Comparison of ENCODE assay signal across 11 cellular contexts in genomic region chr1:149963358-149963757, GRCh38. TPM values are rescaled to one million over a fixed set of nuclear protein-coding genes. Genes with fewer than 3 reads are reported as not detected.
DNase-seq lines count a peak whose midpoint lies in the region; ATAC-seq and TF ChIP-seq lines count a peak whose summit lies in the region.
"Had no signal": no experiment of that assay in that cellular context is flagged by ENCODE, and none has a peak within 500 bp of the region (broad histone marks: within the 10 kb centered on the region; RNA-seq: fewer than 3 reads in every experiment).

No MANE protein-coding gene starts in this region.

- H3K27me3 ChIP-seq in dorsolateral prefrontal cortex (no peaks in the 10 kb centered on the region), upper lobe of right lung (no peaks in the 10 kb centered on the region)

- no peak overlapping the region for H3K4me3 Mint-ChIP-seq in activated naive CD8-positive, alpha-beta T cell
- H3K4me3 Mint-ChIP-seq in activated naive CD8-positive, alpha-beta T cell treated with anti-CD3 and anti-CD28 coated beads for 36 hours = no peak overlapping the region
- no peak overlapping the region for H3K4me3 Mint-ChIP-seq in mesothelial cell of epicardium

- H3K4me3 ChIP-seq in dorsolateral prefrontal cortex (no peak overlapping the region), upper lobe of right lung (no peak overlapping the region)

- intact Hi-C loops in dorsolateral prefrontal cortex (cut with DNase I) (loop anchor here (2.0 to 10.0 kb wide), 4 partner anchors 43 to 221 kb away; no protein-coding TSS in a partner anchor), upper lobe of right lung (cut with DNase I) (no loop called here)

- ATAC-seq in upper lobe of right lung (no peak), HG03045 (IDR thresholded peaks at IDR 0.05; ENCODE audit: unreplicated experiment) (no peak)

- CTCF ChIA-PET in RWPE1 (lab: Yijun Ruan, JAX) = interaction anchor here (1.5 kb wide), 1 partner anchor 87 kb away, joined by 14 read pairs; no protein-coding TSS in a partner anchor

- no peak for DNase-seq in activated naive CD8-positive, alpha-beta T cell treated with anti-CD3 and anti-CD28 coated beads for 36 hours
- DNase-seq in dorsolateral prefrontal cortex (no peak), mesothelial cell of epicardium (ENCODE audit: low spot score in 2 of 2, unreplicated experiment in 2 of 2) (no peak), upper lobe of right lung (no peak), RWPE1 (ENCODE audit: low spot score) (no peak), NCI-H526 (lab: John Stamatoyannopoulos, UW) (no peak)
- DNase-seq: activated CD4-positive, CD25-positive, alpha-beta regulatory T cell treated with anti-CD3 and anti-CD28 coated beads, Interleukin-2, amount 50 U/mL, for 72 hours; dermis blood vessel endothelial cell; NCI-H187 treated with DMSO at 0.1 percent for 48 hours had no signal

- no peaks in the 10 kb centered on the region for H3K27me3 Mint-ChIP-seq in activated naive CD8-positive, alpha-beta T cell
- H3K27me3 Mint-ChIP-seq in activated naive CD8-positive, alpha-beta T cell treated with anti-CD3 and anti-CD28 coated beads for 36 hours = no peaks in the 10 kb centered on the region
- no peaks in the 10 kb centered on the region for H3K27me3 Mint-ChIP-seq in mesothelial cell of epicardium (ENCODE audit: low read depth)

- POLR2A ChIA-PET in RWPE1 (lab: Yijun Ruan, JAX; ENCODE audit: low non-redundant PET) = no interaction called here

- peak in 1 of 56 donors; percentile 16 for TF ChIP-seq CTCF in dorsolateral prefrontal cortex (IDR thresholded peaks at IDR 0.05 in 54 of 56, conservative IDR thresholded peaks at IDR 0.05 in 2 of 56; ENCODE audit: low read depth in 1 of 56, partially characterized antibody in 56 of 56)
- no peak for TF ChIP-seq CTCF in mesothelial cell of epicardium (IDR thresholded peaks at IDR 0.05; ENCODE audit: unreplicated experiment)
- TF ChIP-seq CTCF in upper lobe of right lung (IDR thresholded peaks at IDR 0.05) = no peak
- TF ChIP-seq CTCF in RWPE1 (conservative IDR thresholded peaks at IDR 0.05; ENCODE audit: low read depth) = no peak

- H3K9me3 ChIP-seq in upper lobe of right lung = no peaks in the 10 kb centered on the region

- H3K4me1 Mint-ChIP-seq in activated naive CD8-positive, alpha-beta T cell (ENCODE audit: low read depth) = peaks cover 7% of the 10 kb centered on the region
- H3K4me1 Mint-ChIP-seq in activated naive CD8-positive, alpha-beta T cell treated with anti-CD3 and anti-CD28 coated beads for 36 hours = peaks cover 12% of the 10 kb centered on the region
- no peaks in the 10 kb centered on the region for H3K4me1 Mint-ChIP-seq in mesothelial cell of epicardium

- H3K27ac Mint-ChIP-seq in activated naive CD8-positive, alpha-beta T cell = peak overlapping the region; percentile 64
- H3K27ac Mint-ChIP-seq in activated naive CD8-positive, alpha-beta T cell treated with anti-CD3 and anti-CD28 coated beads for 36 hours = no peak overlapping the region
- peak overlapping the region; percentile 60 for H3K27ac Mint-ChIP-seq in mesothelial cell of epicardium

- H3K27ac ChIP-seq in dorsolateral prefrontal cortex = peak overlapping the region in 57 of 59 donors; percentile 22 to 91 (median 77)
- peak overlapping the region; percentile 70 for H3K27ac ChIP-seq in upper lobe of right lung
- no peak overlapping the region for H3K27ac ChIP-seq in RWPE1

- H3K4me1 ChIP-seq in upper lobe of right lung = peaks cover 22% of the 10 kb centered on the region

- H3K9me3 Mint-ChIP-seq in activated naive CD8-positive, alpha-beta T cell (ENCODE audit: low read depth) = no peaks in the 10 kb centered on the region
- no peaks in the 10 kb centered on the region for H3K9me3 Mint-ChIP-seq in activated naive CD8-positive, alpha-beta T cell treated with anti-CD3 and anti-CD28 coated beads for 36 hours
- H3K9me3 Mint-ChIP-seq in mesothelial cell of epicardium = no peaks in the 10 kb centered on the region

- peaks cover 13% of the 10 kb centered on the region for H3K36me3 Mint-ChIP-seq in activated naive CD8-positive, alpha-beta T cell
- H3K36me3 Mint-ChIP-seq in activated naive CD8-positive, alpha-beta T cell treated with anti-CD3 and anti-CD28 coated beads for 36 hours = peaks cover 33% of the 10 kb centered on the region
- H3K36me3 Mint-ChIP-seq in mesothelial cell of epicardium = peaks cover 50% of the 10 kb centered on the region

- H3K36me3 ChIP-seq in upper lobe of right lung = peaks cover 61% of the 10 kb centered on the region

RNA-seq across cellular contexts. Expression of gene MTMR11, which starts 26.7 kb away (rescaled TPM):
- 1 to 10 TPM in 1 of 2 experiments, under 1 TPM in 1; 0.94 to 1.8 TPM for total RNA-seq in activated naive CD8-positive, alpha-beta T cell treated with anti-CD3 and anti-CD28 coated beads for 36 hours
- total RNA-seq in dorsolateral prefrontal cortex = 10 to 100 TPM in 106 of 120 experiments, 1 to 10 TPM in 14; 5.4 to 32.3 (median 13.3) TPM
- 35.1 to 39.3 TPM (median 37.4 TPM) in 3 replicates for total RNA-seq in mesothelial cell of epicardium
- 17.1 TPM for total RNA-seq in upper lobe of right lung

RNA-seq across cellular contexts. Expression of gene SF3B4, which starts 35.8 kb away (rescaled TPM):
- total RNA-seq in activated naive CD8-positive, alpha-beta T cell treated with anti-CD3 and anti-CD28 coated beads for 36 hours = 100 to 1,000 TPM; 111 to 112 TPM
- total RNA-seq in dorsolateral prefrontal cortex = 10 to 100 TPM; 17.5 to 36.2 (median 25.7) TPM
- total RNA-seq in mesothelial cell of epicardium = 68.7 to 72.8 TPM (median 69.2 TPM) in 3 replicates
- 44.5 TPM for total RNA-seq in upper lobe of right lung

RNA-seq across cellular contexts. Expression of gene SV2A, which starts 45.7 kb away (rescaled TPM):
- total RNA-seq in activated naive CD8-positive, alpha-beta T cell treated with anti-CD3 and anti-CD28 coated beads for 36 hours = 10 to 100 TPM; 12.5 to 12.8 TPM
- total RNA-seq in dorsolateral prefrontal cortex (100 to 1,000 TPM in 113 of 120 experiments, 10 to 100 TPM in 7; 78.3 to 287 (median 196) TPM), mesothelial cell of epicardium (19.1 to 20.3 TPM (median 19.6 TPM) in 3 replicates), upper lobe of right lung (1.7 TPM)

RNA-seq across cellular contexts. Expression of gene OTUD7B, which starts 47.2 kb away (rescaled TPM):
- 10 to 100 TPM; 21.9 to 23.2 TPM for total RNA-seq in activated naive CD8-positive, alpha-beta T cell treated with anti-CD3 and anti-CD28 coated beads for 36 hours
- total RNA-seq in dorsolateral prefrontal cortex (100 to 1,000 TPM in 4 of 120 experiments, 10 to 100 TPM in 116; 28.4 to 126 (median 52.8) TPM), mesothelial cell of epicardium (48.5 to 50.7 TPM (median 48.9 TPM) in 3 replicates), upper lobe of right lung (35.3 TPM)
